ENCODE assay signal across 1 cellular context in the genomic region with DNA sequence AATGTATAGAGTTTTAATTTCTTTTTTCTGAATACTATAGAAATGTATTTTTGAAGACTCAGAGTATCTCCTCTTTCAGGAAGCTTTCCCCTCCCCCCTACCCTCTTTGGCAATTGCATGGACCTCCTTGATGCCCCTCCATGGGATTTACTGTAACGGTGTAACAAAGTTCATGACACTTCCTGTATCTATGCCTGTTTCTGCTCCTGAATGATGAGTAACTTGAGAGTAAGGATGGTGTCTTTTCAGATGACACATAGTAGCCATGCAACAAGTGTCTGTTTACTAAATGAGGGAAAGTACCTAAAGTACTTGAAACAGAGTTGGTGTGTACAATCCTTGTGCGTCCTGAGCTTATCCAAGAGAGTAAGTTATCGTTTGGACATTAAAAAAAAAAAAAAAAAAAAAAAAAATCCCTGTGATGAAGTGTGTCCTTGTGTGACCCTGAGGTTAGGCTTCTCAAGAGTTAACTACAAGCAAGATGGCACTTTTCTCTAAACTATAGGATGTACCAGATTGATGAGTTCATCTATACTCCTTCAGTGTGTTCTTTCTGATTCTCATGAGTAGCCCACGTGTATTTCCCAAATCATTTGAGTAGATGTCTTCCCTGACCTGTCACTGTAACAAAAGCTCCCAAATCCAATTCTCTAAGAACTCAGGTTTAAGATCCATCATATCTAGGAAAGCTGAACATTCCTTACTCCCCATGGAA.
TF ChIP-seq lines count a peak whose summit lies in the region.

No MANE protein-coding gene starts in this region.

TF ChIP-seq in GM23338, 12 proteins besides CTCF, POLR2A, EP300 and RAD21 (continued from another document):
- TF ChIP-seq, protein P1, sequence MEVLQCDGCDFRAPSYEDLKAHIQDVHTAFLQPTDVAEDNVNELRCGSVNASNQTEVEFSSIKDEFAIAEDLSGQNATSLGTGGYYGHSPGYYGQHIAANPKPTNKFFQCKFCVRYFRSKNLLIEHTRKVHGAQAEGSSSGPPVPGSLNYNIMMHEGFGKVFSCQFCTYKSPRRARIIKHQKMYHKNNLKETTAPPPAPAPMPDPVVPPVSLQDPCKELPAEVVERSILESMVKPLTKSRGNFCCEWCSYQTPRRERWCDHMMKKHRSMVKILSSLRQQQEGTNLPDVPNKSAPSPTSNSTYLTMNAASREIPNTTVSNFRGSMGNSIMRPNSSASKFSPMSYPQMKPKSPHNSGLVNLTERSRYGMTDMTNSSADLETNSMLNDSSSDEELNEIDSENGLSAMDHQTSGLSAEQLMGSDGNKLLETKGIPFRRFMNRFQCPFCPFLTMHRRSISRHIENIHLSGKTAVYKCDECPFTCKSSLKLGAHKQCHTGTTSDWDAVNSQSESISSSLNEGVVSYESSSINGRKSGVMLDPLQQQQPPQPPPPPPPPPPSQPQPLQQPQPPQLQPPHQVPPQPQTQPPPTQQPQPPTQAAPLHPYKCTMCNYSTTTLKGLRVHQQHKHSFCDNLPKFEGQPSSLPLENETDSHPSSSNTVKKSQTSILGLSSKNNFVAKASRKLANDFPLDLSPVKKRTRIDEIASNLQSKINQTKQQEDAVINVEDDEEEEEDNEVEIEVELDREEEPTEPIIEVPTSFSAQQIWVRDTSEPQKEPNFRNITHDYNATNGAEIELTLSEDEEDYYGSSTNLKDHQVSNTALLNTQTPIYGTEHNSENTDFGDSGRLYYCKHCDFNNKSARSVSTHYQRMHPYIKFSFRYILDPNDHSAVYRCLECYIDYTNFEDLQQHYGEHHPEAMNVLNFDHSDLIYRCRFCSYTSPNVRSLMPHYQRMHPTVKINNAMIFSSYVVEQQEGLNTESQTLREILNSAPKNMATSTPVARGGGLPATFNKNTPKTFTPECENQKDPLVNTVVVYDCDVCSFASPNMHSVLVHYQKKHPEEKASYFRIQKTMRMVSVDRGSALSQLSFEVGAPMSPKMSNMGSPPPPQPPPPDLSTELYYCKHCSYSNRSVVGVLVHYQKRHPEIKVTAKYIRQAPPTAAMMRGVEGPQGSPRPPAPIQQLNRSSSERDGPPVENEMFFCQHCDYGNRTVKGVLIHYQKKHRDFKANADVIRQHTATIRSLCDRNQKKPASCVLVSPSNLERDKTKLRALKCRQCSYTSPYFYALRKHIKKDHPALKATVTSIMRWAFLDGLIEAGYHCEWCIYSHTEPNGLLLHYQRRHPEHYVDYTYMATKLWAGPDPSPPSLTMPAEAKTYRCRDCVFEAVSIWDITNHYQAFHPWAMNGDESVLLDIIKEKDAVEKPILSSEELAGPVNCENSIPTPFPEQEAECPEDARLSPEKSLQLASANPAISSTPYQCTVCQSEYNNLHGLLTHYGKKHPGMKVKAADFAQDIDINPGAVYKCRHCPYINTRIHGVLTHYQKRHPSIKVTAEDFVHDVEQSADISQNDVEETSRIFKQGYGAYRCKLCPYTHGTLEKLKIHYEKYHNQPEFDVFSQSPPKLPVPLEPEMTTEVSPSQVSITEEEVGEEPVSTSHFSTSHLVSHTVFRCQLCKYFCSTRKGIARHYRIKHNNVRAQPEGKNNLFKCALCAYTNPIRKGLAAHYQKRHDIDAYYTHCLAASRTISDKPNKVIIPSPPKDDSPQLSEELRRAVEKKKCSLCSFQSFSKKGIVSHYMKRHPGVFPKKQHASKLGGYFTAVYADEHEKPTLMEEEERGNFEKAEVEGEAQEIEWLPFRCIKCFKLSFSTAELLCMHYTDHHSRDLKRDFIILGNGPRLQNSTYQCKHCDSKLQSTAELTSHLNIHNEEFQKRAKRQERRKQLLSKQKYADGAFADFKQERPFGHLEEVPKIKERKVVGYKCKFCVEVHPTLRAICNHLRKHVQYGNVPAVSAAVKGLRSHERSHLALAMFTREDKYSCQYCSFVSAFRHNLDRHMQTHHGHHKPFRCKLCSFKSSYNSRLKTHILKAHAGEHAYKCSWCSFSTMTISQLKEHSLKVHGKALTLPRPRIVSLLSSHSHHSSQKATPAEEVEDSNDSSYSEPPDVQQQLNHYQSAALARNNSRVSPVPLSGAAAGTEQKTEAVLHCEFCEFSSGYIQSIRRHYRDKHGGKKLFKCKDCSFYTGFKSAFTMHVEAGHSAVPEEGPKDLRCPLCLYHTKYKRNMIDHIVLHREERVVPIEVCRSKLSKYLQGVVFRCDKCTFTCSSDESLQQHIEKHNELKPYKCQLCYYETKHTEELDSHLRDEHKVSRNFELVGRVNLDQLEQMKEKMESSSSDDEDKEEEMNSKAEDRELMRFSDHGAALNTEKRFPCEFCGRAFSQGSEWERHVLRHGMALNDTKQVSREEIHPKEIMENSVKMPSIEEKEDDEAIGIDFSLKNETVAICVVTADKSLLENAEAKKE (CRISPR knock-in tag; IDR thresholded peaks at IDR 0.05), result no peak
